In genomic region chr11:92302766-92303165, GRCh38 we compare ENCODE assay signal across 9 cellular contexts.
"Had no signal": no experiment of that assay in that cellular context is flagged by ENCODE, and none has a peak within 500 bp of the region (broad histone marks: within the 10 kb centered on the region; RNA-seq: fewer than 3 reads in every experiment).

No MANE protein-coding gene starts in this region.

- H3K4me1 ChIP-seq: tibial nerve had no signal

- H3K36me3 ChIP-seq: gastroesophageal sphincter, tibial nerve, vagina had no signal

- H3K4me2 ChIP-seq: hepatocyte, smooth muscle cell had no signal

- H3K27ac ChIP-seq: gastroesophageal sphincter, hepatocyte, tibial nerve, vagina had no signal

- H3K79me2 ChIP-seq: hepatocyte had no signal

- H3K4me3 ChIP-seq: gastroesophageal sphincter, hepatocyte, smooth muscle cell, tibial nerve, vagina had no signal

- DNase-seq: activated B cell treated with CpG ODN at 0.5 μM for 24 hours; activated CD4-positive, alpha-beta T cell treated with anti-CD3 and anti-CD28 coated beads, Interleukin-2, amount 10 ng/mL, durations not matched to agents 7 days and 5 days; naive thymus-derived CD4-positive, alpha-beta T cell; right cardiac atrium had no signal

- H2AFZ ChIP-seq: hepatocyte had no signal

- H3K9me3 ChIP-seq: gastroesophageal sphincter, tibial nerve, vagina had no signal

- H3K27me3 ChIP-seq: gastroesophageal sphincter, hepatocyte, tibial nerve, vagina had no signal
